9 cellular contexts compared by ENCODE assay signal in the genomic region with DNA sequence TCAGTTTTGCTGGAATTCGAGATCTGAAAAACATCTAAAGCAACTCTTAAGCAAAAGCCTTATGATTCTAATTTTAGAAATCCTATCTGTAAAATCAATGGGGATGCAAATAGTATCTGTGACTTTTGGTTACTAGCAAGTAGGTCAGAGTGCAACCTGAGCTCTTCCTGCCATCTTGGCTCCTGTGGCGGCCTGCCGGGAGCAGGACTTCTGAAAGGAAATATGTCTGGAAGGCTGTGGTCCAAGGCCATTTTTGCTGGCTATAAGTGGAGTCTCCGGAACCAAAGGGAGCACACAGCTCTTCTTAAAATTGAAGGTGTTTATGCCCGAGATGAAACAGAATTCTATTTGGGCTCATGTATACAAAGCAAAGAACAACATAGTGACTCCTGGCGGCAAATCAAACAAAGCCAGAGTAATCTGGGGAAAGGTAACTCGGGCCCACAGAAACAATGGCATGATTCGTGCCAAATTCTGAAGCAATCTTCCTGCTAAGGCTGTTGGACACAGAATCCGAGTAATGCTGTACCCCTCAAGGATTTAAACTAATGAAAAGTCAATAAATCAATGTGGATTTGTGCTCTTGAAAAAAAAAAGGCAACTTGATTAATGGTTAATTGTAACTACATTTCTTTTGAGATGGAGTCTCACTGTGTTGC. TPM values are rescaled to one million over a fixed set of nuclear protein-coding genes. Genes with fewer than 3 reads are reported as not detected.
DNase-seq lines count a peak whose midpoint lies in the region; ATAC-seq and TF ChIP-seq lines count a peak whose summit lies in the region.
"Had no signal": no experiment of that assay in that cellular context is flagged by ENCODE, and none has a peak within 500 bp of the region (broad histone marks: within the 10 kb centered on the region; RNA-seq: fewer than 3 reads in every experiment).

No MANE protein-coding gene starts in this region.

- no peak for TF ChIP-seq RAD21 in SK-N-SH (IDR thresholded peaks at IDR 0.05; ENCODE audit: low read length)

- POLR2A ChIA-PET in SK-N-SH (lab: Yijun Ruan, JAX), result no interaction called here

- H4K20me1 ChIP-seq in SK-N-SH (ENCODE audit: insufficient read depth), result peaks cover 15% of the 10 kb centered on the region; the same call in 1 of the 2 replicates
- peaks cover 1% of the 10 kb centered on the region for H4K20me1 ChIP-seq in fibroblast of lung (ENCODE audit: control insufficient read depth, extremely low read depth, insufficient read depth, low read length)

- H3K79me2 ChIP-seq in SK-N-SH (ENCODE audit: insufficient read depth), result peaks cover 61% of the 10 kb centered on the region
- peaks cover 33% of the 10 kb centered on the region for H3K79me2 ChIP-seq in fibroblast of lung (ENCODE audit: control insufficient read depth, insufficient read depth, low read length)

- ATAC-seq in SK-N-SH treated with all-trans-retinoic acid at 6 μM for 48 hours, result no peak

- in situ Hi-C loops in transverse colon (cut with MboI; ENCODE audit: low pct_ligation_motif_present in 1 of 4, low pct_unique_long_range_greater_than_20kb in 1 of 4, low sequenced_read_pairs in 3 of 4), result no loop called here

- intact Hi-C loops in transverse colon (cut with DNase I; ENCODE audit: low total_unique reads), result no loop called here

- no peak overlapping the region for H2AFZ ChIP-seq in SK-N-SH (ENCODE audit: low read depth)
- no peak overlapping the region for H2AFZ ChIP-seq in fibroblast of lung (ENCODE audit: low read length)

- 83% methylated on average over 9 of the region's 9 CpGs for WGBS in SK-N-SH (ENCODE audit: low lambda C conversion rate)
- WGBS in transverse colon (ENCODE audit: low coverage in 1 of 2), 2 donors, result 68 to 70% methylated on average over 3 to 9 of the region's 9 CpGs

- H3K4me3 ChIP-seq in SK-N-SH (ENCODE audit: low read depth in 2 of 2, low read length in 1 of 2) (peak overlapping the region; percentile 86 to 89; a peak in 3 of 4 replicates), SK-N-MC (peak overlapping the region; percentile 94; the same call in 1 of the 2 replicates), fibroblast of lung (replicated peaks in 1 of 4; ENCODE audit: control extremely low read depth in 1 of 4, insufficient read depth in 1 of 4, low read depth in 3 of 4, low read length in 4 of 4) (peak overlapping the region in 2 of 4 experiments; percentile 77 to 93), retinal pigment epithelial cell (ENCODE audit: low read length) (peak overlapping the region; percentile 92), transverse colon (no peak overlapping the region)

- H3K9ac ChIP-seq in SK-N-SH (no peak overlapping the region; the same call in 1 of the 2 replicates), SK-N-MC (ENCODE audit: insufficient read length) (no peak overlapping the region), fibroblast of lung (ENCODE audit: insufficient read depth, low read length) (no peak overlapping the region)

- peaks cover 19% of the 10 kb centered on the region for H3F3A ChIP-seq in SK-N-SH (replicated peaks; ENCODE audit: insufficient read depth)

- no peaks in the 10 kb centered on the region for H3K9me2 ChIP-seq in SK-N-SH

- peaks cover 0 to 6% of the 10 kb centered on the region in 2 experiments for H3K36me3 ChIP-seq in SK-N-SH (replicated peaks in 1 of 2; ENCODE audit: control insufficient read depth in 1 of 2, insufficient read depth in 2 of 2, low read length in 1 of 2)
- H3K36me3 ChIP-seq in SK-N-MC (ENCODE audit: insufficient read depth, low read length), result no peaks in the 10 kb centered on the region
- H3K36me3 ChIP-seq in fibroblast of lung (ENCODE audit: control insufficient read depth, insufficient read depth, low read length), result no peaks in the 10 kb centered on the region
- no peaks in the 10 kb centered on the region for H3K36me3 ChIP-seq in transverse colon

- H3K27ac ChIP-seq in SK-N-SH (ENCODE audit: low read depth in 2 of 2, low read length in 1 of 2) (no peak overlapping the region), SK-N-MC (no peak overlapping the region), fibroblast of lung (ENCODE audit: insufficient read depth, low read length) (no peak overlapping the region), transverse colon (no peak overlapping the region)

- peak overlapping the region; percentile 96 for H3K4me2 ChIP-seq in SK-N-SH
- peak overlapping the region; percentile 95 for H3K4me2 ChIP-seq in fibroblast of lung (ENCODE audit: extremely low read depth, insufficient read depth, low read length)

- TF ChIP-seq POLR2A in transverse colon (IDR thresholded peaks at IDR 0.05), result no peak

- DNase-seq in SK-N-SH (no peak), SK-N-MC (ENCODE audit: low read depth, low spot score) (no peak), fibroblast of lung (ENCODE audit: low read depth in 2 of 2) (no peak), retinal pigment epithelial cell (ENCODE audit: low read depth) (no peak), transverse colon (no peak), NCI-H187 (lab: John Stamatoyannopoulos, UW) (no peak), GM10266 (ENCODE audit: extremely low spot score) (no peak)
- DNase-seq: NCI-H2029 had no signal

- no peak for TF ChIP-seq EP300 in SK-N-SH (IDR thresholded peaks at IDR 0.05; ENCODE audit: borderline replicate concordance in 1 of 2, low read depth in 1 of 2, low read length in 1 of 2)
- no peak for TF ChIP-seq EP300 in transverse colon (IDR thresholded peaks at IDR 0.05; ENCODE audit: low read depth)

- no peaks in the 10 kb centered on the region for H3K27me3 ChIP-seq in SK-N-SH (ENCODE audit: insufficient read depth)
- no peaks in the 10 kb centered on the region for H3K27me3 ChIP-seq in fibroblast of lung (ENCODE audit: control insufficient read depth, insufficient read depth, low read length)
- H3K27me3 ChIP-seq in transverse colon, result no peaks in the 10 kb centered on the region

- H3K4me1 ChIP-seq in SK-N-SH (ENCODE audit: control insufficient read depth in 1 of 2, insufficient read depth in 2 of 2, low read depth in 1 of 2, low read length in 1 of 2), result peaks cover 8 to 17% of the 10 kb centered on the region in 2 experiments; a peak in 3 of 4 replicates
- H3K4me1 ChIP-seq in fibroblast of lung (ENCODE audit: control insufficient read depth, extremely low read depth, insufficient read depth, low read length), result peaks cover 2% of the 10 kb centered on the region
- peaks cover 11 to 29% (median 21%) of the 10 kb centered on the region in 4 donors for H3K4me1 ChIP-seq in transverse colon

- no peaks in the 10 kb centered on the region for H3K9me3 ChIP-seq in SK-N-SH
- no peaks in the 10 kb centered on the region for H3K9me3 ChIP-seq in SK-N-MC (ENCODE audit: low read depth, low read length)
- H3K9me3 ChIP-seq in fibroblast of lung (ENCODE audit: control insufficient read depth, insufficient read depth, low read depth, low read length), result no peaks in the 10 kb centered on the region
- H3K9me3 ChIP-seq in transverse colon, result no peaks in the 10 kb centered on the region

- TF ChIP-seq CTCF in SK-N-SH (IDR thresholded peaks at IDR 0.05) (no peak), fibroblast of lung (conservative IDR thresholded peaks at IDR 0.05 in 1 of 2, IDR thresholded peaks at IDR 0.05 in 1 of 2; ENCODE audit: low read depth in 1 of 2, low read length in 2 of 2) (no peak), retinal pigment epithelial cell (conservative IDR thresholded peaks at IDR 0.05; ENCODE audit: low read depth, low read length) (no peak), transverse colon (IDR thresholded peaks at IDR 0.05) (no peak), GM10266 (IDR thresholded peaks at IDR 0.05; ENCODE audit: control insufficient read depth, insufficient read depth, low read depth, missing control alignments) (no peak)

- CTCF ChIA-PET in SK-N-SH (lab: Yijun Ruan, JAX), result interaction anchor here (0.7 to 1.4 kb wide), 2 partner anchors 36 to 125 kb away, joined by 3 read pairs; no protein-coding TSS in a partner anchor

TF ChIP-seq in SK-N-SH, 30 proteins besides CTCF, POLR2A, EP300 and RAD21 (continues in another document):
- TF ChIP-seq MXI1 (IDR thresholded peaks at IDR 0.05; ENCODE audit: low read depth, low read length), result no peak

TF ChIP-seq in SK-N-SH treated with all-trans-retinoic acid at 6 μM for 48 hours, 23 proteins besides CTCF, POLR2A, EP300 and RAD21:
- TF ChIP-seq TOX (CRISPR knock-in tag; IDR thresholded peaks at IDR 0.05; ENCODE audit: borderline replicate concordance), result no peak
- TF ChIP-seq TCF4 (CRISPR knock-in tag; IDR thresholded peaks at IDR 0.05; ENCODE audit: borderline replicate concordance), result no peak

RNA-seq across cellular contexts. Expression of gene SAMM50, which starts 1.7 kb away (rescaled TPM):
- polyA plus RNA-seq in SK-N-SH (2012; rRNA removed) (46.7 and 49.6 TPM in 2 replicates), fibroblast of lung (45.7 and 63.6 TPM in 2 replicates)
- polyA plus RNA-seq in SK-N-SH (2012; cell fraction: cytosol; rRNA removed), result 46.2 and 46.7 TPM in 2 replicates
- polyA plus RNA-seq in SK-N-SH (2012; cell fraction: nucleus; rRNA removed), result 28.3 and 45.0 TPM in 2 replicates
- total RNA-seq in fibroblast of lung (32.9 TPM in 2 replicates), transverse colon (10 to 100 TPM in 3 of 4 donors, 1 to 10 TPM in 1; 9.0 to 82.6 (median 33.3) TPM)
- polyA plus RNA-seq in fibroblast of lung (2012), result 52.7 and 70.5 TPM in 2 replicates
- 26.4 and 34.5 TPM in 2 replicates for polyA minus RNA-seq in fibroblast of lung (ENCODE audit: low replicate concordance)

RNA-seq across cellular contexts. Expression of gene PNPLA3, which starts 33.3 kb away (rescaled TPM):
- polyA plus RNA-seq in SK-N-SH (2012; rRNA removed) (2.4 and 3.2 TPM in 2 replicates), fibroblast of lung (4.6 and 6.8 TPM in 2 replicates)
- polyA plus RNA-seq in SK-N-SH (2012; cell fraction: cytosol; rRNA removed), result 1.2 and 1.9 TPM in 2 replicates
- polyA plus RNA-seq in SK-N-SH (2012; cell fraction: nucleus; rRNA removed), result 11.1 and 13.7 TPM in 2 replicates
- total RNA-seq in fibroblast of lung (3.6 and 12.6 TPM in 2 replicates), transverse colon (under 1 TPM in 1 of 4 donors, not detected in 3; 0.32 TPM)
- polyA plus RNA-seq in fibroblast of lung (2012), result 3.0 and 4.7 TPM in 2 replicates
- 2.3 and 3.2 TPM in 2 replicates for polyA minus RNA-seq in fibroblast of lung (ENCODE audit: low replicate concordance)

Comparison
In these comparisons a context has a peak if more than half of its experiments do, and no peak if none do; other contexts are left out.
1. H3K4me3 ChIP-seq: peak in SK-N-SH (2 of 2), SK-N-MC (single experiment) and retinal pigment epithelial cell (single experiment); none in transverse colon (0 of 4).